Comparison of ENCODE assay signal across 8 cellular contexts in genomic region chr19:38655148-38655824, GRCh38. TPM values are rescaled to one million over a fixed set of nuclear protein-coding genes. Genes with fewer than 3 reads are reported as not detected.
DNase-seq lines count a peak whose midpoint lies in the region; ATAC-seq and TF ChIP-seq lines count a peak whose summit lies in the region.

No MANE protein-coding gene starts in this region.

- H3K36me3 Mint-ChIP-seq in naive B cell = no peaks in the 10 kb centered on the region

- ATAC-seq in HG03565 (IDR thresholded peaks at IDR 0.05; ENCODE audit: unreplicated experiment) (peak; percentile 41), naive B cell (ENCODE audit: low read depth in 2 of 2) (no peak), HG03342 (IDR thresholded peaks at IDR 0.05; ENCODE audit: unreplicated experiment) (no peak), GM21825 (IDR thresholded peaks at IDR 0.05; ENCODE audit: unreplicated experiment) (no peak)

- H3K27ac ChIP-seq in A673 (ENCODE audit: low read depth, low read length, poor library complexity, severe bottlenecking) = peak overlapping the region; percentile 66

- H3K27me3 ChIP-seq in A673 (replicated peaks; ENCODE audit: insufficient read depth, low read depth, low read length, poor library complexity) = no peaks in the 10 kb centered on the region
- no peaks in the 10 kb centered on the region for H3K27me3 ChIP-seq in adipocyte (replicated peaks; ENCODE audit: control insufficient read depth, insufficient read depth, low read length)

- H3K27me3 Mint-ChIP-seq in naive B cell = no peaks in the 10 kb centered on the region

- no peak overlapping the region for H3K4me3 Mint-ChIP-seq in naive B cell

- peaks cover 76% of the 10 kb centered on the region for H3K4me1 ChIP-seq in A673 (ENCODE audit: insufficient read depth, low read length, poor library complexity, severe bottlenecking)
- peaks cover 95% of the 10 kb centered on the region for H3K4me1 ChIP-seq in adipocyte (ENCODE audit: control insufficient read depth, insufficient read depth, low read length)

- DNase-seq in A673 (ENCODE audit: low spot score) = no peak
- DNase-seq in adipocyte (ENCODE audit: low read depth) = no peak
- DNase-seq in naive B cell = no peak
- DNase-seq in NCI-H1092 treated with DMSO at 0.1 percent for 48 hours (lab: John Stamatoyannopoulos, UW) = no peak
- DNase-seq in erythroblast (lab: John Stamatoyannopoulos, UW) = no peak

- no TSS peak for BruUV-seq in A673 (replicated peaks; lab: Mats Ljungman, UMichigan)

- POLR2A ChIA-PET in A673 (lab: Charles Lee; ENCODE audit: low non-redundant PET) = no interaction called here

- H3K4me1 Mint-ChIP-seq in naive B cell = peaks cover 23 to 64% (median 55%) of the 10 kb centered on the region in 3 donors

- TF ChIP-seq CTCF in A673 (conservative IDR thresholded peaks at IDR 0.05; ENCODE audit: low read depth, low read length) = no peak

- no peak overlapping the region for H3K4me3 ChIP-seq in A673 (ENCODE audit: low read depth, low read length, poor library complexity, severe bottlenecking)
- H3K4me3 ChIP-seq in adipocyte (ENCODE audit: low read length) = no peak overlapping the region

- H3K27ac Mint-ChIP-seq in naive B cell = peak overlapping the region in 4 of 6 donors; percentile 42 to 83 (median 72)

- H3K9ac ChIP-seq in adipocyte (ENCODE audit: low read length) = peak overlapping the region; percentile 31

- TF ChIP-seq POLR2A in erythroblast (IDR thresholded peaks at IDR 0.05; ENCODE audit: low read length) = no peak

- no peaks in the 10 kb centered on the region for H3K36me3 ChIP-seq in A673 (ENCODE audit: insufficient read depth, low read length, poor library complexity, severe bottlenecking)
- H3K36me3 ChIP-seq in adipocyte (ENCODE audit: control insufficient read depth, insufficient read depth, low read length, severe bottlenecking) = peaks cover 5% of the 10 kb centered on the region

- intact Hi-C loops in A673 (cut with micrococcal nuclease; ENCODE audit: unreplicated experiment) = no loop called here

- CTCF ChIA-PET in A673 (lab: Charles Lee) = no interaction called here

- H3K9me3 ChIP-seq in A673 (ENCODE audit: low read depth, low read length, poor library complexity, severe bottlenecking) (no peaks in the 10 kb centered on the region), adipocyte (ENCODE audit: control insufficient read depth, low read length) (no peaks in the 10 kb centered on the region)

- no peaks in the 10 kb centered on the region for H3K9me3 Mint-ChIP-seq in naive B cell

RNA-seq across cellular contexts. Expression of gene ACTN4, which starts 7.8 kb away (rescaled TPM):
- 370 and 397 TPM in 2 replicates for total RNA-seq in A673 (2021)
- polyA plus RNA-seq in naive B cell (ENCODE audit: low read depth in 6 of 6) = 10 to 100 TPM in 4 of 6 donors, 1 to 10 TPM in 2; 6.8 to 15.8 (median 10.6) TPM

RNA-seq across cellular contexts. Expression of gene EIF3K, which starts 36.3 kb away (rescaled TPM):
- 316 and 338 TPM in 2 replicates for total RNA-seq in A673 (2021)
- polyA plus RNA-seq in naive B cell (ENCODE audit: low read depth in 6 of 6) = 100 to 1,000 TPM; 307 to 347 (median 330) TPM

RNA-seq across cellular contexts. Expression of gene MAP4K1, which starts 37.5 kb away (rescaled TPM):
- total RNA-seq in A673 (2021) = 1.5 and 3.5 TPM in 2 replicates
- polyA plus RNA-seq in naive B cell (ENCODE audit: low read depth in 6 of 6) = 100 to 1,000 TPM; 119 to 194 (median 138) TPM
